In genomic region chr11:125468852-125469251, GRCh38 we compare ENCODE assay signal across 19 cellular contexts. TPM values are rescaled to one million over a fixed set of nuclear protein-coding genes. Genes with fewer than 3 reads are reported as not detected.
"Had no signal": no experiment of that assay in that cellular context is flagged by ENCODE, and none has a peak within 500 bp of the region (broad histone marks: within the 10 kb centered on the region; RNA-seq: fewer than 3 reads in every experiment).

No MANE protein-coding gene starts in this region.

- H3K36me3 ChIP-seq: prostate gland, right lobe of liver, thyroid gland had no signal

- H3K79me2 ChIP-seq: hepatocyte, parathyroid adenoma had no signal

- H3K27ac ChIP-seq: coronary artery, foreskin keratinocyte, hepatocyte, parathyroid adenoma, prostate gland, right lobe of liver, skin epidermis, thyroid gland had no signal

- H3K4me2 ChIP-seq: hepatocyte had no signal

- H3K9me3 ChIP-seq: prostate gland, right lobe of liver, thyroid gland had no signal

- DNase-seq: effector CD8-positive, alpha-beta T cell; foreskin keratinocyte; kidney glomerular epithelial cell; mammary epithelial cell; naive thymus-derived CD4-positive, alpha-beta T cell; nephron progenitor cell; retina; right lobe of liver; stimulated activated CD4-positive, alpha-beta T cell treated with anti-CD3 and anti-CD28 coated beads, Interleukin-2, amount 100 ng/mL, for 24 hours; stimulated activated CD4-positive, alpha-beta T cell treated with anti-CD3 and anti-CD28 coated beads, Interleukin-4, amount 100 ng/mL, for 4 hours; stimulated activated naive B cell treated with anti-CD40 and anti-IgM and Interleukin-4, amounts not matched to agents 10 μg/mL and 1 μg/mL and 100 μg/mL, for 72 hours; stimulated activated naive CD8-positive, alpha-beta T cell treated with anti-CD3 and anti-CD28 coated beads, Interleukin-15, amount 100 ng/mL, for 72 hours; thyroid gland had no signal

- H3K4me1 ChIP-seq: foreskin keratinocyte, parathyroid adenoma, prostate gland, right lobe of liver, thyroid gland had no signal

- ATAC-seq: foreskin keratinocyte; left lobe of liver; naive thymus-derived CD4-positive, alpha-beta T cell; stimulated activated naive B cell treated with anti-CD40 and anti-IgM and Interleukin-4, amounts not matched to agents 10 μg/mL and 1 μg/mL and 100 μg/mL, for 72 hours; stimulated activated naive CD8-positive, alpha-beta T cell treated with anti-CD3 and anti-CD28 coated beads, Interleukin-15, amount 100 ng/mL, for 72 hours had no signal

- H2AFZ ChIP-seq: hepatocyte, parathyroid adenoma had no signal

- H3K4me3 ChIP-seq: coronary artery, hepatocyte, prostate gland, right lobe of liver, skin epidermis, thyroid gland had no signal

- H3K27me3 ChIP-seq: foreskin keratinocyte, hepatocyte, right lobe of liver, thyroid gland had no signal

- H3K9ac ChIP-seq: parathyroid adenoma had no signal

RNA-seq across cellular contexts. Expression of gene FEZ1, which starts 27.2 kb away (rescaled TPM):
- polyA plus RNA-seq: naive thymus-derived CD4-positive, alpha-beta T cell had no signal
